ENCODE assay signal across 14 cellular contexts in genomic region chr7:42110333-42110732, GRCh38.
DNase-seq lines count a peak whose midpoint lies in the region; ATAC-seq and TF ChIP-seq lines count a peak whose summit lies in the region.
"Had no signal": no experiment of that assay in that cellular context is flagged by ENCODE, and none has a peak within 500 bp of the region (broad histone marks: within the 10 kb centered on the region; RNA-seq: fewer than 3 reads in every experiment).

No MANE protein-coding gene starts in this region.

- peaks cover 0 to 7% of the 10 kb centered on the region in 2 donors for H3K27me3 Mint-ChIP-seq in natural killer cell (ENCODE audit: low read depth in 2 of 2)

- DNase-seq in NK-92 treated with Interleukin-12 subunit alpha and Interleukin-12 subunit beta, amount 100 ng/mL, for 24 hours (lab: John Stamatoyannopoulos, UW) = peak; percentile 35
- DNase-seq in NK-92 (lab: John Stamatoyannopoulos, UW; ENCODE audit: unreplicated experiment) = no peak
- no peak for DNase-seq in natural killer cell
- no peak for DNase-seq in SKM-1 (lab: John Stamatoyannopoulos, UW; ENCODE audit: unreplicated experiment)
- DNase-seq: AML-193; Caco-2; Calu3; CD4-positive, alpha-beta T cell; CD8-positive, alpha-beta T cell; DMS79 treated with DMSO at 0.1 percent for 48 hours had no signal

- intact Hi-C loops in natural killer cell (cut with micrococcal nuclease) = no loop called here

- H3K36me3 Mint-ChIP-seq in natural killer cell = no peaks in the 10 kb centered on the region
- H3K36me3 Mint-ChIP-seq: CD8-positive, alpha-beta T cell had no signal

- H3K4me1 Mint-ChIP-seq in natural killer cell = peaks cover 82 to 83% of the 10 kb centered on the region in 2 donors
- H3K4me1 Mint-ChIP-seq: B cell had no signal

- no peak for TF ChIP-seq CTCF in natural killer cell (IDR thresholded peaks at IDR 0.05)

- peak overlapping the region; percentile 66 for H3K4me3 Mint-ChIP-seq in natural killer cell
- H3K4me3 Mint-ChIP-seq: B cell; CD4-positive, alpha-beta T cell; CD8-positive, alpha-beta T cell had no signal

- ATAC-seq in natural killer cell (peak; percentile 69 to 82 (median 70)), GM18870 (IDR thresholded peaks at IDR 0.05; ENCODE audit: unreplicated experiment) (no peak)
- ATAC-seq: A549; CD8-positive, alpha-beta T cell; GM12878 had no signal

- peak overlapping the region; percentile 41 to 75 for H3K27ac Mint-ChIP-seq in natural killer cell
- H3K27ac Mint-ChIP-seq: B cell; CD4-positive, alpha-beta T cell; CD8-positive, alpha-beta T cell had no signal

- H3K9me3 Mint-ChIP-seq in natural killer cell = no peaks in the 10 kb centered on the region
- H3K9me3 Mint-ChIP-seq: CD4-positive, alpha-beta T cell; CD8-positive, alpha-beta T cell had no signal
